ENCODE assay signal across 8 cellular contexts in the genomic region with DNA sequence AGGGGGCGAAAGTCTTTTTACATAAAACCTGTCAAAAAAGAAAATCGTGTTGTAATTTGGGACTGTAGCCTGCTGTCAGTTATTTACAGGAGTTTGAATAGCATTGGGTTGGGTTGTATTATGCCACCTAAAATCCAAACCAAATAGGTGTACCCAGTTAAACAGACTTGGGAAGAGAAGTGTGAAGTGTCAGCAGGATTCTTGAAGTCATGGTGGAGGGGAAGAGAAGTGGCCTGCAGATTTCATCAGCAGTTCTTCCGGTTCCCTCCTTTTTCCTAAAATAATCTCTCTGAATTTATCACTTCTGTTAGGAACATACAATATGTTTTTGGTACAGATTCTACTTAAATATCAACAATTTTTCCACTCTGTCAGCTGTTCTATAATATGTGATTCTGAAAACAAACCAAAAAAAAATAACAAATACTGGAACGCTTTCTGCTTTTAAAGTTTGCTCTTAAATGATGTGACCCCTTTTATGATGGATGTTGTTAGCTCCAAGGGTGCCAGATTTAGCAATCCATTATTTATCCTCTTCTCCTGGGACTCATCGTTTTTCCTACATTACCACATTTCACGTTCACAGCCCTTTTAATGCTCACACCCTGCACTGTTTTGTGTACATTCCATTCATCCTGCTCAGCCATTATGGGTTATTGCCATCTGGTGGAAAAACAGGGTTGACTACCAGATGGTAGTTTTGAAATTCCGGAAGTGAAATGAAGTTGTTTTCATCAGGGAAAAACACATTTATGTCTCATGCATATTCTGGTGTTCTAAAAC. TPM values are rescaled to one million over a fixed set of nuclear protein-coding genes. Genes with fewer than 3 reads are reported as not detected.
DNase-seq lines count a peak whose midpoint lies in the region; ATAC-seq, FAIRE-seq and TF ChIP-seq lines count a peak whose summit lies in the region.

No MANE protein-coding gene starts in this region.

- TF ChIP-seq EP300 in GM12878 (IDR thresholded peaks at IDR 0.05; ENCODE audit: borderline replicate concordance in 1 of 2, control insufficient read depth in 1 of 2, low read depth in 2 of 2, low read length in 2 of 2), result no peak

- SMC1A ChIA-PET in GM12878 (lab: Charles Lee; ENCODE audit: uncharacterized antibody, unreplicated experiment), result interaction anchor here (0.6 to 4.6 kb wide), 9 partner anchors 16 to 996 kb away, joined by 3 to 60 read pairs (median 4); no protein-coding TSS in a partner anchor

- no peaks in the 10 kb centered on the region for H3K36me3 Mint-ChIP-seq in activated T-cell treated with anti-CD3 and anti-CD28 coated beads, Interleukin-2, amount 50 U/mL, for 24 hours (ENCODE audit: low read depth)
- peaks cover 0 to 5% (median 4%) of the 10 kb centered on the region in 5 donors for H3K36me3 Mint-ChIP-seq in naive thymus-derived CD4-positive, alpha-beta T cell

- peak; percentile 48 for DNase-seq in COLO829 (ENCODE audit: low spot score)
- DNase-seq in NCI-H146 treated with DMSO at 0.1 percent for 48 hours (lab: John Stamatoyannopoulos, UW; ENCODE audit: unreplicated experiment), result peak; percentile 34
- DNase-seq in GM12878 (ENCODE audit: low read depth, low spot score), result no peak
- no peak for DNase-seq in left colon
- DNase-seq in uterus, result peak in 1 of 2 donors; percentile 69
- DNase-seq in activated T-cell treated with anti-CD3 and anti-CD28 coated beads, Interleukin-2, amount 50 U/mL, for 24 hours, result no peak
- DNase-seq in naive thymus-derived CD4-positive, alpha-beta T cell, result no peak

- H2AFZ ChIP-seq in GM12878 (ENCODE audit: control insufficient read depth, low read depth, low read length), result peak overlapping the region; percentile 30; the same call in 1 of the 2 replicates

- POLR2A ChIA-PET in GM12878 (lab: Charles Lee), result interaction anchor here (0.9 kb wide), 1 partner anchor 85 kb away, joined by 3 read pairs; no protein-coding TSS in a partner anchor
- POLR2A ChIA-PET in naive thymus-derived CD4-positive, alpha-beta T cell (lab: Charles Lee), result no interaction called here

- H3K9me3 ChIP-seq in GM12878 (replicated peaks; ENCODE audit: control insufficient read depth, insufficient read depth, low read length), result no peaks in the 10 kb centered on the region
- no peaks in the 10 kb centered on the region for H3K9me3 ChIP-seq in uterus
- no peaks in the 10 kb centered on the region for H3K9me3 ChIP-seq in naive thymus-derived CD4-positive, alpha-beta T cell (ENCODE audit: control insufficient read depth in 2 of 3, low read length in 3 of 3)

- CTCF ChIA-PET in GM12878 (lab: Yijun Ruan, JAX), result interaction anchor here (0.8 to 4.4 kb wide), 9 partner anchors 11 to 253 kb away, joined by 3 to 54 read pairs (median 3); no protein-coding TSS in a partner anchor
- CTCF ChIA-PET in naive thymus-derived CD4-positive, alpha-beta T cell (lab: Charles Lee), result interaction anchor here (0.7 kb wide), 1 partner anchor 8 kb away, joined by 5 read pairs; no protein-coding TSS in a partner anchor

- no TSS peak for BruUV-seq in GM12878 (replicated peaks; lab: Mats Ljungman, UMichigan)

- RAD21 ChIA-PET in GM12878 (lab: Charles Lee; ENCODE audit: unreplicated experiment), result interaction anchor here (1.6 to 4.2 kb wide), 2 partner anchors 17 to 85 kb away, joined by 5 to 34 read pairs; no protein-coding TSS in a partner anchor

- H3K4me1 ChIP-seq in GM12878 (ENCODE audit: control insufficient read depth, insufficient read depth, low read length), result no peaks in the 10 kb centered on the region
- no peaks in the 10 kb centered on the region for H3K4me1 ChIP-seq in uterus
- H3K4me1 ChIP-seq in naive thymus-derived CD4-positive, alpha-beta T cell (ENCODE audit: control insufficient read depth in 2 of 2, insufficient read depth in 2 of 2, low read length in 2 of 2), result no peaks in the 10 kb centered on the region

- TF ChIP-seq POLR2A in GM12878 (IDR thresholded peaks at IDR 0.05; ENCODE audit: low read depth, low read length), result no peak
- TF ChIP-seq POLR2A in uterus (IDR thresholded peaks at IDR 0.05), result no peak

- H3K4me1 Mint-ChIP-seq in activated T-cell treated with anti-CD3 and anti-CD28 coated beads, Interleukin-2, amount 50 U/mL, for 24 hours (ENCODE audit: low read depth), result peaks cover 7% of the 10 kb centered on the region
- peaks cover 0 to 13% (median 2%) of the 10 kb centered on the region in 7 donors for H3K4me1 Mint-ChIP-seq in naive thymus-derived CD4-positive, alpha-beta T cell

- no peak overlapping the region for H3K9ac ChIP-seq in GM12878 (ENCODE audit: control insufficient read depth, insufficient read depth, low read length)

- no peak for FAIRE-seq in GM12878 (lab: Jason Lieb, UNC)

- H3K4me3 ChIP-seq in GM12878 (no peak overlapping the region), uterus (no peak overlapping the region)
- no peak overlapping the region for H3K4me3 ChIP-seq in naive thymus-derived CD4-positive, alpha-beta T cell (ENCODE audit: low read length)

- 78% methylated on average over 7 of the region's 7 CpGs for WGBS in GM12878 (ENCODE audit: insufficient coverage, insufficient replicate concordance, low lambda C conversion rate, missing lambda C conversion rate)

- H3K27ac Mint-ChIP-seq in activated T-cell treated with anti-CD3 and anti-CD28 coated beads, Interleukin-2, amount 50 U/mL, for 24 hours, result no peak overlapping the region
- H3K27ac Mint-ChIP-seq in naive thymus-derived CD4-positive, alpha-beta T cell, result no peak overlapping the region

- TF ChIP-seq CTCF in GM12878 (IDR thresholded peaks at IDR 0.05 in 2 of 3, conservative IDR thresholded peaks at IDR 0.05 in 1 of 3; ENCODE audit: control insufficient read depth in 2 of 3, extremely low read depth in 1 of 3, insufficient read depth in 1 of 3, low read depth in 3 of 3, low read length in 3 of 3) (peak in 1 of 3 experiments; percentile 44; a peak in 3 of 6 replicates), uterus (IDR thresholded peaks at IDR 0.05) (peak; percentile 38 to 60 (median 50))

- intact Hi-C loops in GM12878 (cut with micrococcal nuclease; ENCODE audit: unreplicated experiment), result loop anchor here (5.0 kb wide), 1 partner anchor 85 kb away; no protein-coding TSS in a partner anchor
- intact Hi-C loops in left colon (cut with DNase I, micrococcal nuclease), result loop anchor here in 1 of 2 donors (5.0 kb wide), 1 partner anchor 85 kb away; no protein-coding TSS in a partner anchor
- intact Hi-C loops in uterus (cut with DNase I; ENCODE audit: low total_unique reads), result no loop called here
- intact Hi-C loops in naive thymus-derived CD4-positive, alpha-beta T cell (cut with micrococcal nuclease), result loop anchor here in 1 of 2 donors (5.0 kb wide), 1 partner anchor 85 kb away; no protein-coding TSS in a partner anchor

- no peaks in the 10 kb centered on the region for H3K27me3 ChIP-seq in GM12878 (replicated peaks in 1 of 2; ENCODE audit: control insufficient read depth in 2 of 2, insufficient read depth in 2 of 2, low read length in 1 of 2)
- H3K27me3 ChIP-seq in uterus, result no peaks in the 10 kb centered on the region
- H3K27me3 ChIP-seq in naive thymus-derived CD4-positive, alpha-beta T cell (ENCODE audit: control insufficient read depth in 2 of 2, insufficient read depth in 2 of 2, low read length in 2 of 2), result no peaks in the 10 kb centered on the region

- ATAC-seq in GM12878 (peak; percentile 61), left colon (peak; percentile 91), HG03159 (IDR thresholded peaks at IDR 0.05; ENCODE audit: unreplicated experiment) (no peak)
- ATAC-seq in naive thymus-derived CD4-positive, alpha-beta T cell, result no peak

- peak; percentile 36; the same call in 1 of the 2 replicates for TF ChIP-seq RAD21 in GM12878 (IDR thresholded peaks at IDR 0.05; ENCODE audit: insufficient read depth, low read depth, low read length)

- H3K4me3 Mint-ChIP-seq in activated T-cell treated with anti-CD3 and anti-CD28 coated beads, Interleukin-2, amount 50 U/mL, for 24 hours, result no peak overlapping the region
- no peak overlapping the region for H3K4me3 Mint-ChIP-seq in naive thymus-derived CD4-positive, alpha-beta T cell

- H3K27ac ChIP-seq in GM12878 (ENCODE audit: control insufficient read depth, insufficient read depth) (no peak overlapping the region), uterus (peak overlapping the region; percentile 20 to 67)
- H3K27ac ChIP-seq in naive thymus-derived CD4-positive, alpha-beta T cell (ENCODE audit: low read depth, low read length), result no peak overlapping the region

- no peak overlapping the region for H3K4me2 ChIP-seq in GM12878 (ENCODE audit: control insufficient read depth, insufficient read depth)

- no peaks in the 10 kb centered on the region for H3K79me2 ChIP-seq in GM12878 (ENCODE audit: control insufficient read depth, insufficient read depth, low read length)

- H3K27me3 Mint-ChIP-seq in activated T-cell treated with anti-CD3 and anti-CD28 coated beads, Interleukin-2, amount 50 U/mL, for 24 hours, result no peaks in the 10 kb centered on the region
- H3K27me3 Mint-ChIP-seq in naive thymus-derived CD4-positive, alpha-beta T cell, result no peaks in the 10 kb centered on the region

- H4K20me1 ChIP-seq in GM12878 (ENCODE audit: control insufficient read depth, insufficient read depth), result no peaks in the 10 kb centered on the region

- H3K36me3 ChIP-seq in GM12878 (ENCODE audit: control insufficient read depth in 2 of 2, insufficient read depth in 2 of 2, low read length in 1 of 2) (no peaks in the 10 kb centered on the region), uterus (no peaks in the 10 kb centered on the region)
- no peaks in the 10 kb centered on the region for H3K36me3 ChIP-seq in naive thymus-derived CD4-positive, alpha-beta T cell (ENCODE audit: control insufficient read depth in 2 of 3, insufficient read depth in 3 of 3, low read length in 3 of 3)

- in situ Hi-C loops in GM12878 (cut with MboI), result no loop called here

- H3K9me3 Mint-ChIP-seq in activated T-cell treated with anti-CD3 and anti-CD28 coated beads, Interleukin-2, amount 50 U/mL, for 24 hours, result peaks cover 7% of the 10 kb centered on the region
- peaks cover 0 to 7% (median 1%) of the 10 kb centered on the region in 11 donors for H3K9me3 Mint-ChIP-seq in naive thymus-derived CD4-positive, alpha-beta T cell

RNA-seq across cellular contexts. Expression of gene ARHGAP12, which starts 18.7 kb away (rescaled TPM):
- total RNA-seq in GM12878 (2013; cell fraction: nucleolus; rRNA removed), result 88.4 and 89.2 TPM in 2 replicates
- total RNA-seq in GM12878 (2014; rRNA removed) (9.7 and 12.2 TPM in 2 replicates), GM12878 (2014; rRNA removed; fragmentation: Illumina TruSeq; extraction: Trizol) (12.9 and 13.5 TPM in 2 replicates), GM12878 (2021) (7.4 and 8.2 TPM in 2 replicates), left colon (10 to 100 TPM; 38.2 to 46.9 TPM), uterus (10 to 100 TPM; 37.7 to 82.5 (median 57.3) TPM)
- 3.6 TPM for polyA plus RNA-seq in GM12878 (2011; ENCODE audit: low read depth)
- polyA plus RNA-seq in GM12878 (2011; rRNA removed) (15.6 and 25.0 TPM in 2 replicates), GM12878 (2014; fragmentation: Illumina TruSeq; extraction: Trizol) (9.4 and 12.2 TPM in 2 replicates), GM12878 (2014; fragmentation: Nextera tagmentation; extraction: Ambion mirVana) (1 to 10 TPM; 5.4 to 7.7 TPM), GM12878 (2014; rRNA removed) (5.6 and 7.4 TPM in 2 replicates), GM12878 (2016; fragmentation: Nextera tagmentation; extraction: Ambion mirVana) (10 to 100 TPM in 1 of 2 experiments, 1 to 10 TPM in 1; 6.0 to 10.6 TPM)
- 4.1 and 4.9 TPM in 2 replicates for polyA plus RNA-seq in GM12878 (2011; cell fraction: cytosol; rRNA removed)
- 17.7 and 21.0 TPM in 2 replicates for polyA plus RNA-seq in GM12878 (2011; cell fraction: nucleus; rRNA removed)
- 7.6 and 11.1 TPM in 2 replicates for polyA plus RNA-seq in GM12878 (2012)
- 16.9 and 22.2 TPM in 2 replicates for polyA minus RNA-seq in GM12878 (2011; rRNA and poly(A)+ RNA removed)
- polyA minus RNA-seq in GM12878 (2011; cell fraction: cytosol; rRNA and poly(A)+ RNA removed), result 7.8 and 11.5 TPM in 2 replicates
- 21.4 and 24.6 TPM in 2 replicates for polyA minus RNA-seq in GM12878 (2011; cell fraction: nucleus; rRNA and poly(A)+ RNA removed)
- 10 to 100 TPM; 10.6 to 34.6 (median 31.4) TPM for total RNA-seq in naive thymus-derived CD4-positive, alpha-beta T cell
- polyA plus RNA-seq in naive thymus-derived CD4-positive, alpha-beta T cell, result 10 to 100 TPM; 10.5 to 11.9 TPM

Comparison
In these comparisons a context has a peak if more than half of its experiments do, and no peak if none do; other contexts are left out.
1. DNase-seq: peak in COLO829 (single experiment) and NCI-H146 treated with DMSO at 0.1 percent for 48 hours (single experiment); none in GM12878 (single experiment), left colon (0 of 2), activated T-cell treated with anti-CD3 and anti-CD28 coated beads, Interleukin-2, amount 50 U/mL, for 24 hours (single experiment) and naive thymus-derived CD4-positive, alpha-beta T cell (0 of 9).
2. ATAC-seq: peak in GM12878 (single experiment) and left colon (single experiment); none in naive thymus-derived CD4-positive, alpha-beta T cell (single experiment) and HG03159 (single experiment).
3. H3K27ac ChIP-seq: peak in uterus (2 of 2); none in GM12878 (single experiment) and naive thymus-derived CD4-positive, alpha-beta T cell (single experiment).